13 cellular contexts compared by ENCODE assay signal in the genomic region with DNA sequence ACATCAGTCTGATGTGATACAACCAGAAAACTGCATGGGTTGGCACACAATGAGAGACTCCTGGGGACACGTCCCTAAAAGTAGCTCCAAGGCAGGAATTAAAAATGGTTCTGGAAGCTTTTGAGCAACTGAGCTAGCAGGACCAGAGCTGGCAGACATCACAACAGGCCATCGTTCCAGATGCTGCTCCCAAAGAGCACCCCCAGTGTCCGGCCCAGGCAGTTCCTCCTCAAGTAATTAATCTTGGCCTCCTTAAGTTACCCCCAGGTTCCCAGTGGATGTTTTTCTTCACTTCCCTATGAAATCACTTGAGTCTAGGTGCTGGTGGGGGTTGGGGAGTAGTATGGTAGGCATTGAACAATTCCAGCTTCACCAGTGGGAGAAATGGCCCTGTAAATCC.
"Had no signal": no experiment of that assay in that cellular context is flagged by ENCODE, and none has a peak within 500 bp of the region (broad histone marks: within the 10 kb centered on the region; RNA-seq: fewer than 3 reads in every experiment).

No MANE protein-coding gene starts in this region.

- ATAC-seq: activated CD4-positive, alpha-beta T cell treated with anti-CD3 and anti-CD28 coated beads for 36 hours; activated CD8-positive, alpha-beta T cell treated with anti-CD3 and anti-CD28 coated beads for 36 hours; activated T-cell treated with anti-CD3 and anti-CD28 coated beads, Interleukin-2, amount 50 U/mL, for 72 hours; gastroesophageal sphincter had no signal

- H3K27ac ChIP-seq: dorsolateral prefrontal cortex, tibial artery, vagina had no signal

- FAIRE-seq: small intestine had no signal

- DNase-seq: activated CD4-positive, alpha-beta T cell treated with anti-CD3 and anti-CD28 coated beads for 36 hours; activated CD8-positive, alpha-beta memory T cell treated with anti-CD3 and anti-CD28 coated beads, Interleukin-2, amount 50 U/mL, for 4 hours; activated CD8-positive, alpha-beta T cell treated with anti-CD3 and anti-CD28 coated beads for 36 hours; activated gamma-delta T cell treated with Interleukin-2 at 50 U/mL for 16 hours; activated naive CD8-positive, alpha-beta T cell treated with anti-CD3 and anti-CD28 coated beads for 36 hours; activated T-cell treated with anti-CD3 and anti-CD28 coated beads, Interleukin-2, amount 50 U/mL, for 72 hours; dorsolateral prefrontal cortex; kidney; posterior cingulate gyrus; tibial artery had no signal
